In genomic region chr17:81416612-81417011, GRCh38 we compare ENCODE assay signal across 15 cellular contexts. TPM values are rescaled to one million over a fixed set of nuclear protein-coding genes. Genes with fewer than 3 reads are reported as not detected.
DNase-seq lines count a peak whose midpoint lies in the region; ATAC-seq, FAIRE-seq and TF ChIP-seq lines count a peak whose summit lies in the region.
"Had no signal": no experiment of that assay in that cellular context is flagged by ENCODE, and none has a peak within 500 bp of the region (broad histone marks: within the 10 kb centered on the region; RNA-seq: fewer than 3 reads in every experiment).

No MANE protein-coding gene starts in this region.

- no peak overlapping the region for H4K8ac ChIP-seq in H1 (ENCODE audit: extremely low read depth, insufficient read depth, low read length)
- H4K8ac ChIP-seq in H9 (replicated peaks; ENCODE audit: insufficient read length, low read depth, low read length): no peak overlapping the region

- H3K56ac ChIP-seq in H1 (replicated peaks; ENCODE audit: insufficient read length, low read depth, low read length) (no peak overlapping the region), H9 (ENCODE audit: insufficient read length, low read depth, low read length) (no peak overlapping the region)

- no peaks in the 10 kb centered on the region for H3K36me3 Mint-ChIP-seq in H9 (ENCODE audit: insufficient read depth in 1 of 3, low read depth in 3 of 3)
- H3K36me3 Mint-ChIP-seq: activated naive CD4-positive, alpha-beta T cell treated with anti-CD3 and anti-CD28 coated beads, Interleukin-2, amount 50 U/mL, for 72 hours had no signal

- H3K4me1 Mint-ChIP-seq in H9: peaks cover 2 to 5% of the 10 kb centered on the region in 2 experiments; a peak in 2 of 4 replicates

- H3K36me3 ChIP-seq in H1 (ENCODE audit: control insufficient read depth in 2 of 4, insufficient read depth in 4 of 4, low read length in 3 of 4): no peaks in the 10 kb centered on the region
- no peaks in the 10 kb centered on the region for H3K36me3 ChIP-seq in tibial artery
- H3K36me3 ChIP-seq: cardiac muscle cell had no signal

- H3K27ac Mint-ChIP-seq in H9: peak overlapping the region in 1 of 3 experiments; percentile 11; a peak in 1 of 7 replicates
- H3K27ac Mint-ChIP-seq: activated naive CD4-positive, alpha-beta T cell treated with anti-CD3 and anti-CD28 coated beads, Interleukin-2, amount 50 U/mL, for 72 hours; T-helper 17 cell had no signal

- no peak for FAIRE-seq in H1 (lab: Jason Lieb, UNC)
- FAIRE-seq: A204.1, RCC 7860 had no signal

- H2AFZ ChIP-seq in H1 (ENCODE audit: low read length) (no peak overlapping the region), H9 (ENCODE audit: low read length) (no peak overlapping the region)

- H3K27me3 Mint-ChIP-seq in H9 (ENCODE audit: low read depth): no peaks in the 10 kb centered on the region; the same call in 1 of the 2 replicates

- H3K4me3 ChIP-seq in H1 (ENCODE audit: extremely low read depth in 1 of 4, insufficient read depth in 2 of 4, low read depth in 3 of 4, low read length in 4 of 4): no peak overlapping the region
- no peak overlapping the region for H3K4me3 ChIP-seq in tibial artery
- H3K4me3 ChIP-seq: cardiac muscle cell had no signal

- peaks cover 0 to 5% of the 10 kb centered on the region in 2 experiments for H4K20me1 ChIP-seq in H1 (replicated peaks in 1 of 2; ENCODE audit: control insufficient read depth in 1 of 2, insufficient read depth in 2 of 2, low read length in 2 of 2)
- H4K20me1 ChIP-seq in H9 (ENCODE audit: control insufficient read depth, insufficient read depth, insufficient read length): peaks cover 2% of the 10 kb centered on the region

- H3K79me1 ChIP-seq in H1 (ENCODE audit: low read depth, low read length) (no peaks in the 10 kb centered on the region), H9 (ENCODE audit: insufficient read depth, low read depth, low read length, poor library complexity, severe bottlenecking) (no peaks in the 10 kb centered on the region)

- POLR2A ChIA-PET in H1 (lab: Charles Lee; ENCODE audit: partially characterized antibody): interaction anchor here (1.3 kb wide), 1 partner anchor 20 kb away, joined by 3 read pairs; no protein-coding TSS in a partner anchor

- H3K23ac ChIP-seq in H1 (ENCODE audit: insufficient read length): no peak overlapping the region
- H3K23ac ChIP-seq in H9 (ENCODE audit: insufficient read length, low read depth, low read length): no peak overlapping the region

- H4K5ac ChIP-seq in H1 (ENCODE audit: insufficient read length, low read depth, low read length) (no peak overlapping the region), H9 (ENCODE audit: insufficient read length, low read depth, low read length) (no peak overlapping the region)

- intact Hi-C loops in tibial artery (cut with DNase I; ENCODE audit: low total_unique reads): no loop called here

- no peak overlapping the region; a peak in 1 of 7 replicates for H3K9ac ChIP-seq in H1 (replicated peaks in 1 of 4; ENCODE audit: extremely low read depth in 1 of 4, low read depth in 3 of 4, low read length in 3 of 4)
- H3K9ac ChIP-seq in H9 (ENCODE audit: extremely low read depth, insufficient read length, low read length): no peak overlapping the region

- H3K4me3 Mint-ChIP-seq in H9: peak overlapping the region in 1 of 2 experiments; percentile 15; a peak in 1 of 5 replicates
- H3K4me3 Mint-ChIP-seq: T-helper 17 cell had no signal

- H3K18ac ChIP-seq in H1 (ENCODE audit: extremely low read depth, low read length) (no peak overlapping the region), H9 (ENCODE audit: insufficient read length, low read depth, low read length) (no peak overlapping the region)

- peak; percentile 68 for DNase-seq in NCI-H2029 (lab: John Stamatoyannopoulos, UW)
- no peak for DNase-seq in NCI-H2029 treated with DMSO at 0.1 percent for 48 hours (lab: John Stamatoyannopoulos, UW)
- peak; percentile 83 for DNase-seq in NCI-H2196 treated with DMSO at 0.1 percent for 48 hours (lab: John Stamatoyannopoulos, UW; ENCODE audit: unreplicated experiment)
- no peak for DNase-seq in H1 (ENCODE audit: low read depth in 1 of 2, low spot score in 2 of 2)
- DNase-seq in tibial artery: no peak
- no peak for DNase-seq in SW 1271 (lab: John Stamatoyannopoulos, UW)
- DNase-seq in H9: no peak
- DNase-seq: hippocampal formation; stimulated activated CD4-positive, alpha-beta T cell treated with anti-CD3 and anti-CD28 coated beads, Interleukin-2, amount 100 ng/mL, for 24 hours; T-helper 17 cell had no signal

- TF ChIP-seq EP300 in H1 (IDR thresholded peaks at IDR 0.05; ENCODE audit: borderline replicate concordance in 1 of 2, low read depth in 2 of 2, low read length in 2 of 2): no peak

- TF ChIP-seq POLR2A in H1 (IDR thresholded peaks at IDR 0.05; ENCODE audit: control extremely low read depth in 1 of 2, low read depth in 2 of 2, low read length in 2 of 2): no peak

- H4K91ac ChIP-seq in H1 (replicated peaks; ENCODE audit: insufficient read length, low read length) (peak overlapping the region; percentile 65), H9 (ENCODE audit: insufficient read length, low read depth, low read length) (no peak overlapping the region)

- H2AK5ac ChIP-seq in H1 (ENCODE audit: low read depth, low read length) (peak overlapping the region; percentile 47; the same call in 1 of the 2 replicates), H9 (ENCODE audit: insufficient read length, low read length) (no peak overlapping the region)

- H3K4me1 ChIP-seq in H1 (replicated peaks in 1 of 4; ENCODE audit: control insufficient read depth in 3 of 4, insufficient read depth in 4 of 4, low read length in 3 of 4): peaks cover 0 to 7% (median 4%) of the 10 kb centered on the region in 4 experiments; a peak in 5 of 7 replicates
- H3K4me1 ChIP-seq in tibial artery: peaks cover 35 to 60% (median 49%) of the 10 kb centered on the region in 4 donors
- no peaks in the 10 kb centered on the region for H3K4me1 ChIP-seq in H9 (ENCODE audit: insufficient read depth, low read length)

- H3K9me3 Mint-ChIP-seq in H9: no peaks in the 10 kb centered on the region; a peak in 1 of 5 replicates
- H3K9me3 Mint-ChIP-seq: activated naive CD4-positive, alpha-beta T cell treated with anti-CD3 and anti-CD28 coated beads, Interleukin-2, amount 50 U/mL, for 72 hours had no signal

- H2BK15ac ChIP-seq in H1 (ENCODE audit: low read length) (0 out of 2 replicates have a peak overlapping the region, but pooled peaks have one; percentile 53), H9 (ENCODE audit: low read depth, low read length) (no peak overlapping the region)

- no peak for ATAC-seq in HG03442 (IDR thresholded peaks at IDR 0.05; ENCODE audit: unreplicated experiment)
- ATAC-seq: activated naive CD4-positive, alpha-beta T cell treated with anti-CD3 and anti-CD28 coated beads, Interleukin-2, amount 50 U/mL, for 72 hours; T-helper 17 cell had no signal

- no peak for TF ChIP-seq RAD21 in H1 (IDR thresholded peaks at IDR 0.05 in 1 of 2, conservative IDR thresholded peaks at IDR 0.05 in 1 of 2; ENCODE audit: low read depth in 2 of 2, low read length in 2 of 2)

- H3K79me2 ChIP-seq in H1 (ENCODE audit: control insufficient read depth in 1 of 2, insufficient read depth in 2 of 2, low read length in 2 of 2): no peaks in the 10 kb centered on the region
- no peaks in the 10 kb centered on the region for H3K79me2 ChIP-seq in H9 (ENCODE audit: insufficient read depth, low read length)

- H2BK12ac ChIP-seq in H1 (ENCODE audit: low read depth, low read length): no peak overlapping the region
- H2BK12ac ChIP-seq in H9 (ENCODE audit: insufficient read length, low read depth, low read length): no peak overlapping the region

- H3K4me2 ChIP-seq in H1 (ENCODE audit: insufficient read depth in 1 of 2, low read depth in 2 of 2, low read length in 2 of 2): no peak overlapping the region
- no peak overlapping the region for H3K4me2 ChIP-seq in H9 (ENCODE audit: insufficient read depth, insufficient read length, low read length)

- WGBS in H1 (ENCODE audit: extremely low coverage in 1 of 2, insufficient coverage in 1 of 2, insufficient read length in 1 of 2, insufficient replicate concordance in 2 of 2, low coverage in 1 of 2, low lambda C conversion rate in 2 of 2, missing lambda C conversion rate in 1 of 2), 2 experiments: 87% methylated on average over 10 of the region's 10 CpGs; no CpG with 5 or more reads in 1 of the 2 experiments
- WGBS in H9 (ENCODE audit: extremely low coverage, insufficient read length, low lambda C conversion rate): no CpG with 5 or more reads among the region's 10 CpGs

- H3T11ph ChIP-seq in H9 (ENCODE audit: low read length): no peak overlapping the region

- no peak overlapping the region for H3K4ac ChIP-seq in H1 (replicated peaks; ENCODE audit: insufficient read length, low read depth, low read length)
- no peak overlapping the region for H3K4ac ChIP-seq in H9 (ENCODE audit: low read depth, low read length)

- H2BK5ac ChIP-seq in H1 (ENCODE audit: low read depth, low read length): peak overlapping the region; percentile 40; the same call in 1 of the 2 replicates
- H2BK5ac ChIP-seq in H9 (ENCODE audit: insufficient read length, low read length): no peak overlapping the region

- H3K23me2 ChIP-seq in H1 (ENCODE audit: low read depth, low read length) (peaks cover 2% of the 10 kb centered on the region; the same call in 1 of the 2 replicates), H9 (ENCODE audit: insufficient read length, low read depth, low read length, poor library complexity, severe bottlenecking) (no peaks in the 10 kb centered on the region)

- no peak overlapping the region for H2BK120ac ChIP-seq in H1 (replicated peaks; ENCODE audit: low read depth, low read length)
- H2BK120ac ChIP-seq in H9 (ENCODE audit: low read depth, low read length, poor library complexity, severe bottlenecking): no peak overlapping the region

- no peaks in the 10 kb centered on the region for H3K9me3 ChIP-seq in H1 (ENCODE audit: insufficient read depth in 2 of 2, low read depth in 1 of 2, low read length in 1 of 2)
- H3K9me3 ChIP-seq in tibial artery: no peaks in the 10 kb centered on the region
- no peaks in the 10 kb centered on the region for H3K9me3 ChIP-seq in H9 (ENCODE audit: control insufficient read depth, low read depth, low read length)

- no peak overlapping the region for H3K27ac ChIP-seq in H1 (ENCODE audit: low read depth, low read length)
- peak overlapping the region; percentile 92 to 97 for H3K27ac ChIP-seq in tibial artery
- H3K27ac ChIP-seq in H9 (ENCODE audit: insufficient read length, low read depth, low read length): no peak overlapping the region
- H3K27ac ChIP-seq: cardiac muscle cell had no signal

- H3K27me3 ChIP-seq in H1 (replicated peaks in 1 of 4; ENCODE audit: control insufficient read depth in 3 of 4, extremely low read depth in 1 of 4, insufficient read depth in 3 of 4, low read length in 3 of 4): no peaks in the 10 kb centered on the region; a peak in 2 of 7 replicates
- no peaks in the 10 kb centered on the region for H3K27me3 ChIP-seq in tibial artery
- H3K27me3 ChIP-seq in H9 (ENCODE audit: insufficient read depth, low read length): no peaks in the 10 kb centered on the region
- H3K27me3 ChIP-seq: cardiac muscle cell had no signal

- H2BK20ac ChIP-seq in H1 (ENCODE audit: low read length) (no peak overlapping the region), H9 (ENCODE audit: low read depth, low read length, poor library complexity, severe bottlenecking) (no peak overlapping the region)

- TF ChIP-seq CTCF in H1 (IDR thresholded peaks at IDR 0.05; ENCODE audit: control extremely low read depth in 1 of 3, insufficient read depth in 1 of 3, low read depth in 1 of 3, low read length in 3 of 3): no peak
- TF ChIP-seq CTCF in tibial artery (IDR thresholded peaks at IDR 0.05): no peak
- TF ChIP-seq CTCF in H9 (conservative IDR thresholded peaks at IDR 0.05): no peak

- H3K14ac ChIP-seq in H1 (ENCODE audit: insufficient read length) (no peak overlapping the region), H9 (ENCODE audit: insufficient read depth, low read length) (no peak overlapping the region)

- CTCF ChIA-PET in H1 (lab: Charles Lee; ENCODE audit: partially characterized antibody): interaction anchor here (0.8 to 6.9 kb wide), 2 partner anchors 24 to 428 kb away, joined by 3 to 31 read pairs; no protein-coding TSS in a partner anchor

RNA-seq across cellular contexts. Expression of gene BAHCC1, which starts 21.4 kb away (rescaled TPM):
- 0.58 and 0.71 TPM in 2 replicates for total RNA-seq in H1 (2021; fragmentation: NEBNext Ultra II Directional; extraction: Animal tissue kit (Norgen Biotek cat#: 25700))
- polyA plus RNA-seq in H1 (2011; rRNA removed): 0.26 and 0.61 TPM in 2 replicates
- polyA plus RNA-seq in H1 (2011; cell fraction: cytosol; rRNA removed): 0.47 TPM
- polyA plus RNA-seq in H1 (2011; cell fraction: nucleus; rRNA removed): 2.9 TPM
- 0.44 to 0.98 TPM (median 0.89 TPM) in 4 replicates for polyA plus RNA-seq in H1 (2012, experiment 1 of 2)
- 0.58 TPM for polyA plus RNA-seq in H1 (2012, experiment 2 of 2)
- polyA plus RNA-seq in H1 (2013, experiment 1 of 2): 0.45 TPM
- polyA plus RNA-seq in H1 (2013, experiment 2 of 2): 0.50 TPM
- 0.88 and 0.95 TPM in 2 replicates for polyA minus RNA-seq in H1 (2011; rRNA and poly(A)+ RNA removed)
- polyA minus RNA-seq in H1 (2011; cell fraction: cytosol; rRNA and poly(A)+ RNA removed): 3.2 TPM
- polyA minus RNA-seq in H1 (2011; cell fraction: nucleus; rRNA and poly(A)+ RNA removed): 1.3 TPM
- total RNA-seq in H9 (2021): 1.7 and 3.1 TPM in 2 replicates

Comparison
In these comparisons a context has a peak if more than half of its experiments do, and no peak if none do; other contexts are left out.
1. DNase-seq: peak in NCI-H2029 (single experiment) and NCI-H2196 treated with DMSO at 0.1 percent for 48 hours (single experiment); none in NCI-H2029 treated with DMSO at 0.1 percent for 48 hours (single experiment), H1 (0 of 2), tibial artery (0 of 2), SW 1271 (0 of 2) and H9 (single experiment).
2. H3K27ac ChIP-seq: peak in tibial artery (2 of 2); none in H1 (single experiment) and H9 (single experiment).